ENCODE assay signal across 13 cellular contexts in genomic region chr11:6483015-6483414, GRCh38. TPM values are rescaled to one million over a fixed set of nuclear protein-coding genes. Genes with fewer than 3 reads are reported as not detected.
DNase-seq lines count a peak whose midpoint lies in the region; ATAC-seq, FAIRE-seq and TF ChIP-seq lines count a peak whose summit lies in the region.
"Had no signal": no experiment of that assay in that cellular context is flagged by ENCODE, and none has a peak within 500 bp of the region (broad histone marks: within the 10 kb centered on the region; RNA-seq: fewer than 3 reads in every experiment).

No MANE protein-coding gene starts in this region.

- peaks cover 77% of the 10 kb centered on the region for H3K36me3 ChIP-seq in BLaER1
- peaks cover 28 to 62% of the 10 kb centered on the region in 2 experiments for H3K36me3 ChIP-seq in HCT116 (ENCODE audit: control insufficient read depth in 1 of 2, insufficient read depth in 2 of 2, low read length in 2 of 2)
- peaks cover 50% of the 10 kb centered on the region for H3K36me3 ChIP-seq in right atrium auricular region
- H3K36me3 ChIP-seq in pancreas: peaks cover 0 to 18% (median 4%) of the 10 kb centered on the region in 3 donors

- peaks cover 32% of the 10 kb centered on the region for H3K36me3 Mint-ChIP-seq in activated naive CD8-positive, alpha-beta T cell treated with anti-CD3 and anti-CD28 coated beads, Interleukin-2, amount 50 U/mL, for 24 hours (ENCODE audit: low read depth)
- peaks cover 8 to 11% of the 10 kb centered on the region in 2 donors for H3K36me3 Mint-ChIP-seq in naive B cell

- H3K4me1 ChIP-seq in BLaER1 (peaks cover 27% of the 10 kb centered on the region), HCT116 (ENCODE audit: control insufficient read depth in 1 of 2, insufficient read depth in 2 of 2, low read length in 2 of 2) (peaks cover 13 to 21% of the 10 kb centered on the region in 2 experiments; a peak in 3 of 4 replicates), right atrium auricular region (peaks cover 0 to 31% of the 10 kb centered on the region in 2 donors), pancreas (peaks cover 16 to 24% (median 16%) of the 10 kb centered on the region in 3 donors)

- H3K4me2 ChIP-seq in BLaER1 (peak overlapping the region; percentile 98), HCT116 (ENCODE audit: low read length) (peak overlapping the region; percentile 93; the same call in 1 of the 2 replicates)

- ATAC-seq in HCT116 (no peak), naive B cell (ENCODE audit: low read depth in 2 of 2) (no peak), pancreas (no peak)
- ATAC-seq in activated naive CD8-positive, alpha-beta T cell treated with anti-CD3 and anti-CD28 coated beads, Interleukin-2, amount 50 U/mL, for 24 hours: no peak
- ATAC-seq: body of pancreas, Right ventricle myocardium inferior had no signal

- H3K27ac Mint-ChIP-seq in activated naive CD8-positive, alpha-beta T cell treated with anti-CD3 and anti-CD28 coated beads, Interleukin-2, amount 50 U/mL, for 24 hours: peak overlapping the region; percentile 97
- H3K27ac Mint-ChIP-seq in naive B cell: peak overlapping the region; percentile 39 to 98 (median 78)

- H4K20me1 ChIP-seq in BLaER1 (peaks cover 40% of the 10 kb centered on the region), HCT116 (ENCODE audit: insufficient read depth) (no peaks in the 10 kb centered on the region; the same call in 1 of the 2 replicates)

- H3K79me2 ChIP-seq in HCT116 (ENCODE audit: insufficient read depth, low read length): peaks cover 52% of the 10 kb centered on the region

- no peaks in the 10 kb centered on the region for H3K27me3 Mint-ChIP-seq in activated naive CD8-positive, alpha-beta T cell treated with anti-CD3 and anti-CD28 coated beads, Interleukin-2, amount 50 U/mL, for 24 hours
- H3K27me3 Mint-ChIP-seq in naive B cell: no peaks in the 10 kb centered on the region

- no peaks in the 10 kb centered on the region for H3K27me3 ChIP-seq in BLaER1
- no peaks in the 10 kb centered on the region for H3K27me3 ChIP-seq in HCT116 (ENCODE audit: insufficient read depth, low read length)
- H3K27me3 ChIP-seq in right atrium auricular region: no peaks in the 10 kb centered on the region
- H3K27me3 ChIP-seq in pancreas: no peaks in the 10 kb centered on the region
- H3K27me3 ChIP-seq: body of pancreas, esophagus squamous epithelium had no signal

- H2AFZ ChIP-seq in HCT116 (ENCODE audit: low read depth, low read length, poor library complexity, severe bottlenecking): no peak overlapping the region

- H3K4me3 Mint-ChIP-seq in activated naive CD8-positive, alpha-beta T cell treated with anti-CD3 and anti-CD28 coated beads, Interleukin-2, amount 50 U/mL, for 24 hours: peak overlapping the region; percentile 92
- peak overlapping the region; percentile 12 to 98 (median 92) for H3K4me3 Mint-ChIP-seq in naive B cell

- peak overlapping the region; percentile 93; the same call in 1 of the 2 replicates for H3K9ac ChIP-seq in BLaER1
- no peak overlapping the region; the same call in 1 of the 2 replicates for H3K9ac ChIP-seq in HCT116 (ENCODE audit: low read length)

- H3K4me3 ChIP-seq in BLaER1 (0 out of 2 replicates have a peak overlapping the region, but pooled peaks have one; percentile 94), HCT116 (replicated peaks in 1 of 2; ENCODE audit: low read depth in 1 of 2, low read length in 2 of 2) (no peak overlapping the region), right atrium auricular region (no peak overlapping the region), pancreas (no peak overlapping the region)
- H3K4me3 ChIP-seq: body of pancreas had no signal

- no TSS peak for BruUV-seq in HCT116 (replicated peaks; lab: Mats Ljungman, UMichigan)

- RAD21 ChIA-PET in HCT116 (lab: Charles Lee; ENCODE audit: low non-redundant PET in 1 of 2, low total read pairs in 2 of 2, uncharacterized antibody in 2 of 2, unreplicated experiment in 2 of 2): no interaction called here

- FAIRE-seq in pancreas (lab: Jason Lieb, UNC): no peak

- H3K9me2 ChIP-seq in HCT116 (ENCODE audit: insufficient read depth): no peaks in the 10 kb centered on the region

- H3K4me1 Mint-ChIP-seq in activated naive CD8-positive, alpha-beta T cell treated with anti-CD3 and anti-CD28 coated beads, Interleukin-2, amount 50 U/mL, for 24 hours: peaks cover 38% of the 10 kb centered on the region
- H3K4me1 Mint-ChIP-seq in naive B cell: peaks cover 29 to 45% (median 44%) of the 10 kb centered on the region in 3 donors

- intact Hi-C loops in HCT116 (cut with micrococcal nuclease): no loop called here
- intact Hi-C loops in pancreas (cut with DNase I): no loop called here

- DNase-seq in HCT116 (ENCODE audit: low read depth, low spot score): no peak
- DNase-seq in activated naive CD8-positive, alpha-beta T cell treated with anti-CD3 and anti-CD28 coated beads, Interleukin-2, amount 50 U/mL, for 24 hours: no peak
- DNase-seq in naive B cell: no peak
- no peak for DNase-seq in medulla oblongata (ENCODE audit: extremely low spot score)
- DNase-seq in right atrium auricular region (ENCODE audit: low spot score): no peak
- DNase-seq in stimulated activated CD4-positive, alpha-beta T cell treated with anti-CD3 and anti-CD28 coated beads, Interleukin-4, amount 100 ng/mL, for 1 hour: no peak
- no peak for DNase-seq in pancreas
- DNase-seq: body of pancreas, esophagus squamous epithelium had no signal

- TF ChIP-seq CTCF in HCT116 (IDR thresholded peaks at IDR 0.05 in 2 of 3, conservative IDR thresholded peaks at IDR 0.05 in 1 of 3; ENCODE audit: borderline replicate concordance in 1 of 3, insufficient read depth in 1 of 3, low read depth in 2 of 3, low read length in 2 of 3): no peak
- no peak for TF ChIP-seq CTCF in right atrium auricular region (IDR thresholded peaks at IDR 0.05)
- TF ChIP-seq CTCF in pancreas (IDR thresholded peaks at IDR 0.05): no peak

- POLR2A ChIA-PET in HCT116 (lab: Charles Lee): no interaction called here

- no peaks in the 10 kb centered on the region for H3K9me3 Mint-ChIP-seq in activated naive CD8-positive, alpha-beta T cell treated with anti-CD3 and anti-CD28 coated beads, Interleukin-2, amount 50 U/mL, for 24 hours
- H3K9me3 Mint-ChIP-seq in naive B cell: no peaks in the 10 kb centered on the region

- TF ChIP-seq RAD21 in HCT116 (IDR thresholded peaks at IDR 0.05; ENCODE audit: low read depth): no peak

- CTCF ChIA-PET in HCT116 (lab: Charles Lee): no interaction called here

- WGBS in pancreas, 2 donors: 85 to 87% methylated on average over 6 of the region's 6 CpGs

- no peak for TF ChIP-seq POLR2A in HCT116 (IDR thresholded peaks at IDR 0.05; ENCODE audit: borderline replicate concordance, extremely low read depth, insufficient read depth, insufficient read length)

- H3K9me3 ChIP-seq in BLaER1: no peaks in the 10 kb centered on the region
- H3K9me3 ChIP-seq in HCT116 (ENCODE audit: control insufficient read depth in 1 of 2, insufficient read depth in 1 of 2, low read depth in 1 of 2, low read length in 2 of 2): no peaks in the 10 kb centered on the region
- no peaks in the 10 kb centered on the region for H3K9me3 ChIP-seq in right atrium auricular region
- no peaks in the 10 kb centered on the region for H3K9me3 ChIP-seq in pancreas
- H3K9me3 ChIP-seq: body of pancreas, esophagus squamous epithelium, HAP-1 had no signal

- no peak overlapping the region for H3K27ac ChIP-seq in BLaER1
- H3K27ac ChIP-seq in HCT116 (ENCODE audit: low read depth, low read length): no peak overlapping the region
- no peak overlapping the region for H3K27ac ChIP-seq in right atrium auricular region
- H3K27ac ChIP-seq in pancreas: no peak overlapping the region
- H3K27ac ChIP-seq: body of pancreas had no signal

TF ChIP-seq in HCT116, 20 proteins besides CTCF, POLR2A, EP300 and RAD21 (continues in another document):
- TF ChIP-seq TCF7L2 (IDR thresholded peaks at IDR 0.05; ENCODE audit: borderline replicate concordance, extremely low read depth, insufficient read depth, insufficient read length) (no peak), SP1 (IDR thresholded peaks at IDR 0.05; ENCODE audit: low read depth) (no peak), YY1 (IDR thresholded peaks at IDR 0.05; ENCODE audit: extremely low read depth, insufficient replicate concordance, low read depth, low read length) (no peak)

RNA-seq across cellular contexts. Expression of gene TIMM10B, which starts 1.7 kb away (rescaled TPM):
- total RNA-seq in HCT116 (2021; ENCODE audit: unreplicated experiment) (22.9 TPM), right atrium auricular region (10 to 100 TPM; 19.8 to 22.6 TPM), pancreas (10 to 100 TPM; 11.8 to 20.9 (median 16.1) TPM)
- polyA plus RNA-seq in HCT116 (2012): 16.8 and 20.5 TPM in 2 replicates
- polyA plus RNA-seq in naive B cell (ENCODE audit: low read depth in 6 of 6) (10 to 100 TPM; 22.0 to 43.4 (median 30.4) TPM), pancreas (10 to 100 TPM in 1 of 2 donors, 1 to 10 TPM in 1; 8.2 to 19.4 TPM)

RNA-seq across cellular contexts. Expression of gene ARFIP2, which starts 1.9 kb away (rescaled TPM):
- 77.9 TPM for total RNA-seq in HCT116 (2021; ENCODE audit: unreplicated experiment)
- polyA plus RNA-seq in HCT116 (2012): 80.6 and 82.7 TPM in 2 replicates
- polyA plus RNA-seq in naive B cell (ENCODE audit: low read depth in 6 of 6): 10 to 100 TPM; 22.9 to 37.3 (median 29.7) TPM
- 10 to 100 TPM; 19.2 to 34.1 TPM for total RNA-seq in right atrium auricular region
- total RNA-seq in pancreas: 10 to 100 TPM; 30.5 to 44.9 (median 35.0) TPM
- polyA plus RNA-seq in pancreas: 10 to 100 TPM; 53.7 to 92.0 TPM

RNA-seq across cellular contexts. Expression of gene TRIM3, which starts 9.3 kb away (rescaled TPM):
- 13.4 TPM for total RNA-seq in HCT116 (2021; ENCODE audit: unreplicated experiment)
- 11.3 and 12.1 TPM in 2 replicates for polyA plus RNA-seq in HCT116 (2012)
- polyA plus RNA-seq in naive B cell (ENCODE audit: low read depth in 6 of 6): 1 to 10 TPM in 4 of 6 donors, under 1 TPM in 2; 0.88 to 2.7 (median 1.8) TPM
- total RNA-seq in right atrium auricular region: 10 to 100 TPM in 1 of 2 donors, 1 to 10 TPM in 1; 7.1 to 19.5 TPM
- total RNA-seq in pancreas: 10 to 100 TPM in 1 of 6 donors, 1 to 10 TPM in 5; 5.2 to 13.7 (median 6.8) TPM
- 10 to 100 TPM; 16.5 to 30.8 TPM for polyA plus RNA-seq in pancreas

RNA-seq across cellular contexts. Expression of gene DNHD1, which starts 14.1 kb away (rescaled TPM):
- total RNA-seq in HCT116 (2021; ENCODE audit: unreplicated experiment) (8.0 TPM), right atrium auricular region (1 to 10 TPM; 4.4 to 4.8 TPM), pancreas (1 to 10 TPM; 1.9 to 4.3 (median 3.2) TPM)
- polyA plus RNA-seq in HCT116 (2012): 4.0 and 5.8 TPM in 2 replicates
- polyA plus RNA-seq in naive B cell (ENCODE audit: low read depth in 6 of 6) (1 to 10 TPM in 5 of 6 donors, under 1 TPM in 1; 0.90 to 2.6 (median 1.7) TPM), pancreas (10 to 100 TPM in 1 of 2 donors, 1 to 10 TPM in 1; 9.5 to 11.2 TPM)

RNA-seq across cellular contexts. Expression of gene HPX, which starts 42.2 kb away (rescaled TPM):
- total RNA-seq in HCT116 (2021; ENCODE audit: unreplicated experiment): 4.6 TPM
- polyA plus RNA-seq in HCT116 (2012): 0.79 and 1.3 TPM in 2 replicates
- under 1 TPM in 2 of 6 donors, not detected in 4; 0.19 to 0.95 TPM for polyA plus RNA-seq in naive B cell (ENCODE audit: low read depth in 6 of 6)
- under 1 TPM in 1 of 2 donors, not detected in 1; 0.20 TPM for total RNA-seq in right atrium auricular region
- 1 to 10 TPM in 5 of 6 donors, under 1 TPM in 1; 0.91 to 4.1 (median 1.8) TPM for total RNA-seq in pancreas
- 1 to 10 TPM; 4.2 to 5.2 TPM for polyA plus RNA-seq in pancreas
- total RNA-seq: LHCN-M2, Right ventricle myocardium inferior had no signal
